Comparison of ENCODE assay signal across 13 cellular contexts in the genomic region with DNA sequence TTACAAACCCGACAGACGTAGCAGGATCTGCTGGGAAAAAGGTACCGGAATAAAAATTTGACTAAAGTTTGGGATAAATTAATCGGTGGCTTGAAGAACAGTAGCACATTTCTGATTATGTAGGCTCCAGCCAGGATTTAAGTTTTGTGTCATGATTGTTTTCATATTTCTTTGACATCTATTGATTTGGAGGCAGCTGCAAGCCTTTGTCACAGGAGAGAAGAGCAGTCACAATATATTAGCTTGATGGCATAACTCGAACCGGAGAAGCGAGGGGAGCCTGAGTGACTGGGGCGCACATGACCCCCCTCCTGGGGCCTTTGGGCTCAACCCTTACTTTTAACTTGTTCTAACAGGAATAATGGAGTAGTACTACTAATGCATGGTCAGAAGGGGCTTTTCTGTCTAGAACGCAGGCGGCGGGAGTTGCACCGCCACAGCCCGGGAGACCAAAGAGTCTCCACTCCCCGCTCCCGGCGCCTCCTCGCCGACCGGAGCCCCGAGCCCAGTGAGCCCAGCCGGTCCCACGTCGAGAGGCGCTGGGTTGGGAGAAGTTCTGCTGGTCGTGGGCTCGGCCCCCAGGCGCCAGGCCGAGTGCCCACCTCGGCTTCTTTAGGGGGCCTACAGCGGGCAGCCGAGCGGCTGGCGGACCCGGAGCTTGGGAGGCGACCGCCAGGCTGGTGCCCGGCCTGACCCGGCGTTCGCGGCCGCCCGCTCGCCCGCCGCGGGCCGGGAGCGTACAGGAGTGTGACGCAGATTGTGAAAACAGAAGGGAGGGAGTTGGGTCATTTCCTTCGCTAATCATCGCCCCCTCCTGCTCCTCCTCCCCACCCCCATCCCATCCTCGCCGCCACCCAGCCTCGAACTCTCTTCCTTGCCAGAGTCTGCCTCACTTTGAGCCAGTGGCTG. TPM values are rescaled to one million over a fixed set of nuclear protein-coding genes. Genes with fewer than 3 reads are reported as not detected.
DNase-seq lines count a peak whose midpoint lies in the region; ATAC-seq, FAIRE-seq and TF ChIP-seq lines count a peak whose summit lies in the region.
"Had no signal": no experiment of that assay in that cellular context is flagged by ENCODE, and none has a peak within 500 bp of the region (broad histone marks: within the 10 kb centered on the region; RNA-seq: fewer than 3 reads in every experiment).

No MANE protein-coding gene starts in this region.

- H3K9ac ChIP-seq in HUES48 (ENCODE audit: low read depth, low read length): no peak overlapping the region

- no peak for DNase-seq in CD8-positive, alpha-beta memory T cell
- peak; percentile 72 for DNase-seq in cerebellum (ENCODE audit: low spot score)
- no peak for DNase-seq in naive thymus-derived CD4-positive, alpha-beta T cell
- DNase-seq in HTR-8/SVneo (ENCODE audit: insufficient read length, low spot score): no peak
- DNase-seq in NCI-H187 treated with DMSO at 0.1 percent for 48 hours (lab: John Stamatoyannopoulos, UW): no peak
- DNase-seq in DMS53 (lab: John Stamatoyannopoulos, UW): no peak
- DNase-seq in vagina (ENCODE audit: extremely low spot score in 2 of 2): no peak
- DNase-seq: activated gamma-delta T cell, DMS79, left colon, T-helper 9 cell had no signal

- ATAC-seq in naive thymus-derived CD4-positive, alpha-beta T cell: no peak

- TF ChIP-seq CTCF in vagina (IDR thresholded peaks at IDR 0.05): no peak

- peak overlapping the region in 1 of 8 donors; percentile 60 for H3K27ac Mint-ChIP-seq in CD8-positive, alpha-beta memory T cell
- peak overlapping the region in 1 of 9 donors; percentile 77 for H3K27ac Mint-ChIP-seq in naive thymus-derived CD4-positive, alpha-beta T cell

- peaks cover 0 to 2% (median 0%) of the 10 kb centered on the region in 3 donors for H3K36me3 Mint-ChIP-seq in CD8-positive, alpha-beta memory T cell
- H3K36me3 Mint-ChIP-seq in naive thymus-derived CD4-positive, alpha-beta T cell: peaks cover 0 to 9% (median 3%) of the 10 kb centered on the region in 5 donors

- H3K36me3 ChIP-seq in CD8-positive, alpha-beta memory T cell (ENCODE audit: insufficient read depth, low read length): no peaks in the 10 kb centered on the region
- H3K36me3 ChIP-seq in HUES48 (ENCODE audit: control insufficient read depth, insufficient read depth, low read length): no peaks in the 10 kb centered on the region
- no peaks in the 10 kb centered on the region for H3K36me3 ChIP-seq in naive thymus-derived CD4-positive, alpha-beta T cell (ENCODE audit: control insufficient read depth in 2 of 3, insufficient read depth in 3 of 3, low read length in 3 of 3)
- H3K36me3 ChIP-seq in vagina: no peaks in the 10 kb centered on the region
- H3K36me3 ChIP-seq: HAP-1 had no signal

- H3K27ac ChIP-seq in CD8-positive, alpha-beta memory T cell (ENCODE audit: low read depth, low read length): no peak overlapping the region
- H3K27ac ChIP-seq in HUES48 (ENCODE audit: low read depth, low read length) (no peak overlapping the region), vagina (no peak overlapping the region)
- no peak overlapping the region for H3K27ac ChIP-seq in naive thymus-derived CD4-positive, alpha-beta T cell (ENCODE audit: low read depth, low read length)

- H3K9me3 Mint-ChIP-seq in CD8-positive, alpha-beta memory T cell: peaks cover 0 to 14% (median 2%) of the 10 kb centered on the region in 5 donors
- peaks cover 0 to 26% (median 5%) of the 10 kb centered on the region in 11 donors for H3K9me3 Mint-ChIP-seq in naive thymus-derived CD4-positive, alpha-beta T cell

- CTCF ChIA-PET in CD8-positive, alpha-beta memory T cell (lab: Charles Lee): no interaction called here
- CTCF ChIA-PET in naive thymus-derived CD4-positive, alpha-beta T cell (lab: Charles Lee): interaction anchor here (0.5 kb wide), 1 partner anchor 467 kb away, joined by 4 read pairs; no protein-coding TSS in a partner anchor

- H3K4me3 ChIP-seq in CD8-positive, alpha-beta memory T cell (ENCODE audit: low read length): no peak overlapping the region
- H3K4me3 ChIP-seq in HUES48 (ENCODE audit: low read depth, low read length) (peak overlapping the region; percentile 53), vagina (peak overlapping the region in 1 of 2 donors; percentile 24)
- H3K4me3 ChIP-seq in naive thymus-derived CD4-positive, alpha-beta T cell (ENCODE audit: low read length): no peak overlapping the region
- H3K4me3 ChIP-seq: HAP-1 had no signal

- H3K9me3 ChIP-seq in CD8-positive, alpha-beta memory T cell (ENCODE audit: low read length): no peaks in the 10 kb centered on the region
- H3K9me3 ChIP-seq in HUES48 (ENCODE audit: control insufficient read depth, insufficient read depth, low read length): no peaks in the 10 kb centered on the region
- H3K9me3 ChIP-seq in naive thymus-derived CD4-positive, alpha-beta T cell (ENCODE audit: control insufficient read depth in 2 of 3, low read length in 3 of 3): peaks cover 0 to 3% (median 0%) of the 10 kb centered on the region in 3 experiments
- H3K9me3 ChIP-seq in vagina: no peaks in the 10 kb centered on the region
- H3K9me3 ChIP-seq: HAP-1 had no signal

- POLR2A ChIA-PET in CD8-positive, alpha-beta memory T cell (lab: Charles Lee): no interaction called here
- POLR2A ChIA-PET in naive thymus-derived CD4-positive, alpha-beta T cell (lab: Charles Lee): no interaction called here

- FAIRE-seq in HTR-8/SVneo (lab: Jason Lieb, UNC): no peak

- H3K27me3 ChIP-seq in CD8-positive, alpha-beta memory T cell (ENCODE audit: insufficient read depth, low read length, poor library complexity, severe bottlenecking): peaks cover 50% of the 10 kb centered on the region
- peaks cover 90% of the 10 kb centered on the region for H3K27me3 ChIP-seq in HUES48 (ENCODE audit: control insufficient read depth, insufficient read depth, low read length)
- peaks cover 11 to 40% of the 10 kb centered on the region in 2 donors for H3K27me3 ChIP-seq in naive thymus-derived CD4-positive, alpha-beta T cell (ENCODE audit: control insufficient read depth in 2 of 2, insufficient read depth in 2 of 2, low read length in 2 of 2)
- peaks cover 16% of the 10 kb centered on the region for H3K27me3 ChIP-seq in vagina

- no peaks in the 10 kb centered on the region for H3K4me1 ChIP-seq in CD8-positive, alpha-beta memory T cell (ENCODE audit: insufficient read depth, low read length)
- peaks cover 71% of the 10 kb centered on the region for H3K4me1 ChIP-seq in HUES48 (ENCODE audit: control insufficient read depth, insufficient read depth, low read length)
- H3K4me1 ChIP-seq in naive thymus-derived CD4-positive, alpha-beta T cell (ENCODE audit: control insufficient read depth in 2 of 2, insufficient read depth in 2 of 2, low read length in 2 of 2): no peaks in the 10 kb centered on the region
- H3K4me1 ChIP-seq in vagina: peaks cover 14% of the 10 kb centered on the region

- intact Hi-C loops in naive thymus-derived CD4-positive, alpha-beta T cell (cut with micrococcal nuclease): loop anchor here in 1 of 2 donors (2.0 to 5.0 kb wide), 2 partner anchors 14 to 611 kb away; partner anchors contain the start of gene WT1
- intact Hi-C loops in vagina (cut with DNase I): no loop called here

- peaks cover 67 to 82% of the 10 kb centered on the region in 2 donors for H3K27me3 Mint-ChIP-seq in CD8-positive, alpha-beta memory T cell
- peaks cover 77 to 79% (median 78%) of the 10 kb centered on the region in 5 donors for H3K27me3 Mint-ChIP-seq in naive thymus-derived CD4-positive, alpha-beta T cell

- H3K4me1 Mint-ChIP-seq in CD8-positive, alpha-beta memory T cell: peaks cover 13 to 24% (median 23%) of the 10 kb centered on the region in 3 donors
- peaks cover 3 to 30% (median 21%) of the 10 kb centered on the region in 7 donors for H3K4me1 Mint-ChIP-seq in naive thymus-derived CD4-positive, alpha-beta T cell

- TF ChIP-seq POLR2A in vagina (IDR thresholded peaks at IDR 0.05): no peak

- H3K4me3 Mint-ChIP-seq in CD8-positive, alpha-beta memory T cell: peak overlapping the region in 5 of 7 donors; percentile 3 to 66 (median 27)
- peak overlapping the region in 7 of 10 donors; percentile 10 to 66 (median 51) for H3K4me3 Mint-ChIP-seq in naive thymus-derived CD4-positive, alpha-beta T cell

RNA-seq across cellular contexts. Expression of gene PAX6, which starts 15.7 kb away (rescaled TPM):
- not detected for total RNA-seq in CD8-positive, alpha-beta memory T cell
- not detected for polyA plus RNA-seq in CD8-positive, alpha-beta memory T cell
- total RNA-seq in cerebellum (165 TPM), vagina (not detected)
- total RNA-seq in naive thymus-derived CD4-positive, alpha-beta T cell: not detected
- not detected for polyA plus RNA-seq in naive thymus-derived CD4-positive, alpha-beta T cell

Comparison
In these comparisons a context has a peak if more than half of its experiments do, and no peak if none do; other contexts are left out.
1. RNA of gene PAX6, which starts 15.7 kb away (total RNA-seq): 165 TPM in cerebellum (single experiment); not detected in CD8-positive, alpha-beta memory T cell, not detected in naive thymus-derived CD4-positive, alpha-beta T cell and not detected in vagina (single experiment); every median in the first group is over 100 times any median in the second.